In the genomic region with DNA sequence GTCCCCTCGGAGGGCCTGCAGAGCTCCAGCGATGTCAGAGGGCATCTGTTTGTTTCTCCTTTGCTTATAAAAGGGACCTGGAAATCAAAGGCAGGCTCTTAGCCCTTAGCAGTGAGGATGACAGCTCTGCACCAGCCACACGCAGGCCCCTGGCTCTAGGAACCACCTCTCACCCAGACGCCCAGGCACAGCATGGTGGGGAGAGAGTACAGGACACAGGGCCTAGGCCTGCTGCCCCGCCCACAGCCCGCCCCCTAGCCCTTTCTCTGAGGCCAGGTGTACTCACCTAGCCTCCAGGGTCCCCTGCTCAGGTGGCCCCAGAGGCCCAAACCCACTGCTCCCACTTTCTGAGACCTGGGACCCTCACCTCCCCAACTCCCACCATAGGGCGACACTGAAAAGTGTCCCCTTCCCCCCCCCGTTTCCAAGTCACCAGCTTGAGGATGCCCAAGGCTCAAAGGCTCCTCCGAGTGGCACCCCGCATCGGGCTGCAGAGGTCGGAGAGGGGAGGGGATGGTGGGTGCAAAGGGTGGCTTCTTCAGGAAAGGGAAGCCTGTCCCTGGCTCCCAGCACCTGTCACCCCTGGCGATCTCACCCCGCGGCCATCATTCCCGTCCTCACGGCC, we compare ENCODE assay signal across 1 cellular context.
TF ChIP-seq lines count a peak whose summit lies in the region.

No MANE protein-coding gene starts in this region.

TF ChIP-seq in GM23338, 12 proteins besides CTCF, POLR2A, EP300 and RAD21:
- TF ChIP-seq, protein P1, sequence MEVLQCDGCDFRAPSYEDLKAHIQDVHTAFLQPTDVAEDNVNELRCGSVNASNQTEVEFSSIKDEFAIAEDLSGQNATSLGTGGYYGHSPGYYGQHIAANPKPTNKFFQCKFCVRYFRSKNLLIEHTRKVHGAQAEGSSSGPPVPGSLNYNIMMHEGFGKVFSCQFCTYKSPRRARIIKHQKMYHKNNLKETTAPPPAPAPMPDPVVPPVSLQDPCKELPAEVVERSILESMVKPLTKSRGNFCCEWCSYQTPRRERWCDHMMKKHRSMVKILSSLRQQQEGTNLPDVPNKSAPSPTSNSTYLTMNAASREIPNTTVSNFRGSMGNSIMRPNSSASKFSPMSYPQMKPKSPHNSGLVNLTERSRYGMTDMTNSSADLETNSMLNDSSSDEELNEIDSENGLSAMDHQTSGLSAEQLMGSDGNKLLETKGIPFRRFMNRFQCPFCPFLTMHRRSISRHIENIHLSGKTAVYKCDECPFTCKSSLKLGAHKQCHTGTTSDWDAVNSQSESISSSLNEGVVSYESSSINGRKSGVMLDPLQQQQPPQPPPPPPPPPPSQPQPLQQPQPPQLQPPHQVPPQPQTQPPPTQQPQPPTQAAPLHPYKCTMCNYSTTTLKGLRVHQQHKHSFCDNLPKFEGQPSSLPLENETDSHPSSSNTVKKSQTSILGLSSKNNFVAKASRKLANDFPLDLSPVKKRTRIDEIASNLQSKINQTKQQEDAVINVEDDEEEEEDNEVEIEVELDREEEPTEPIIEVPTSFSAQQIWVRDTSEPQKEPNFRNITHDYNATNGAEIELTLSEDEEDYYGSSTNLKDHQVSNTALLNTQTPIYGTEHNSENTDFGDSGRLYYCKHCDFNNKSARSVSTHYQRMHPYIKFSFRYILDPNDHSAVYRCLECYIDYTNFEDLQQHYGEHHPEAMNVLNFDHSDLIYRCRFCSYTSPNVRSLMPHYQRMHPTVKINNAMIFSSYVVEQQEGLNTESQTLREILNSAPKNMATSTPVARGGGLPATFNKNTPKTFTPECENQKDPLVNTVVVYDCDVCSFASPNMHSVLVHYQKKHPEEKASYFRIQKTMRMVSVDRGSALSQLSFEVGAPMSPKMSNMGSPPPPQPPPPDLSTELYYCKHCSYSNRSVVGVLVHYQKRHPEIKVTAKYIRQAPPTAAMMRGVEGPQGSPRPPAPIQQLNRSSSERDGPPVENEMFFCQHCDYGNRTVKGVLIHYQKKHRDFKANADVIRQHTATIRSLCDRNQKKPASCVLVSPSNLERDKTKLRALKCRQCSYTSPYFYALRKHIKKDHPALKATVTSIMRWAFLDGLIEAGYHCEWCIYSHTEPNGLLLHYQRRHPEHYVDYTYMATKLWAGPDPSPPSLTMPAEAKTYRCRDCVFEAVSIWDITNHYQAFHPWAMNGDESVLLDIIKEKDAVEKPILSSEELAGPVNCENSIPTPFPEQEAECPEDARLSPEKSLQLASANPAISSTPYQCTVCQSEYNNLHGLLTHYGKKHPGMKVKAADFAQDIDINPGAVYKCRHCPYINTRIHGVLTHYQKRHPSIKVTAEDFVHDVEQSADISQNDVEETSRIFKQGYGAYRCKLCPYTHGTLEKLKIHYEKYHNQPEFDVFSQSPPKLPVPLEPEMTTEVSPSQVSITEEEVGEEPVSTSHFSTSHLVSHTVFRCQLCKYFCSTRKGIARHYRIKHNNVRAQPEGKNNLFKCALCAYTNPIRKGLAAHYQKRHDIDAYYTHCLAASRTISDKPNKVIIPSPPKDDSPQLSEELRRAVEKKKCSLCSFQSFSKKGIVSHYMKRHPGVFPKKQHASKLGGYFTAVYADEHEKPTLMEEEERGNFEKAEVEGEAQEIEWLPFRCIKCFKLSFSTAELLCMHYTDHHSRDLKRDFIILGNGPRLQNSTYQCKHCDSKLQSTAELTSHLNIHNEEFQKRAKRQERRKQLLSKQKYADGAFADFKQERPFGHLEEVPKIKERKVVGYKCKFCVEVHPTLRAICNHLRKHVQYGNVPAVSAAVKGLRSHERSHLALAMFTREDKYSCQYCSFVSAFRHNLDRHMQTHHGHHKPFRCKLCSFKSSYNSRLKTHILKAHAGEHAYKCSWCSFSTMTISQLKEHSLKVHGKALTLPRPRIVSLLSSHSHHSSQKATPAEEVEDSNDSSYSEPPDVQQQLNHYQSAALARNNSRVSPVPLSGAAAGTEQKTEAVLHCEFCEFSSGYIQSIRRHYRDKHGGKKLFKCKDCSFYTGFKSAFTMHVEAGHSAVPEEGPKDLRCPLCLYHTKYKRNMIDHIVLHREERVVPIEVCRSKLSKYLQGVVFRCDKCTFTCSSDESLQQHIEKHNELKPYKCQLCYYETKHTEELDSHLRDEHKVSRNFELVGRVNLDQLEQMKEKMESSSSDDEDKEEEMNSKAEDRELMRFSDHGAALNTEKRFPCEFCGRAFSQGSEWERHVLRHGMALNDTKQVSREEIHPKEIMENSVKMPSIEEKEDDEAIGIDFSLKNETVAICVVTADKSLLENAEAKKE (CRISPR knock-in tag; IDR thresholded peaks at IDR 0.05): no peak
